ENCODE assay signal across 15 cellular contexts in the genomic region with DNA sequence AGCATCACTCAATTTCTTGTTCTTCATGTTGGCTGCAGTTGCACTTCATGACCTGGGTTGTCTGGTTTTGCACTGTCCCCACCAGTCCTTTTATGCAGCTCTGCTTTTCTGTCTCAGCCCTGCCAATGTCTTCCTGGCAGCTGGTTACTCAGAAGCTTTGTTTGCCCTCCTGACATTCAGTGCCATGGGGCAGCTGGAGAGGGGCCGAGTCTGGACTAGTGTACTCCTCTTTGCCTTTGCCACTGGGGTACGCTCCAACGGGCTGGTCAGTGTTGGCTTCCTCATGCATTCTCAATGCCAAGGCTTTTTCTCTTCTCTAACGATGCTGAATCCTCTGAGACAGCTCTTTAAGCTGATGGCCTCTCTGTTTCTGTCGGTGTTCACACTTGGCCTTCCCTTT. TPM values are rescaled to one million over a fixed set of nuclear protein-coding genes. Genes with fewer than 3 reads are reported as not detected.
DNase-seq lines count a peak whose midpoint lies in the region; ATAC-seq and TF ChIP-seq lines count a peak whose summit lies in the region.
"Had no signal": no experiment of that assay in that cellular context is flagged by ENCODE, and none has a peak within 500 bp of the region (broad histone marks: within the 10 kb centered on the region; RNA-seq: fewer than 3 reads in every experiment).

No MANE protein-coding gene starts in this region.

- DNase-seq in Right ventricle myocardium inferior (ENCODE audit: missing footprints): peak; percentile 50
- DNase-seq in left ventricle myocardium inferior: no peak
- no peak for DNase-seq in activated CD8-positive, alpha-beta T cell treated with anti-CD3 and anti-CD28 coated beads for 36 hours
- no peak for DNase-seq in effector memory CD8-positive, alpha-beta T cell
- DNase-seq in NCI-H146 (lab: John Stamatoyannopoulos, UW): no peak
- no peak for DNase-seq in spleen
- DNase-seq: GM23248, NCI-H1105 treated with DMSO at 0.1 percent for 48 hours, NCI-H187, NCI-H345, NCI-H526 treated with DMSO at 0.1 percent for 48 hours, PC-3 had no signal

- no peak overlapping the region for H3K27ac ChIP-seq in left ventricle myocardium inferior (replicated peaks)
- H3K27ac ChIP-seq in spleen: no peak overlapping the region
- H3K27ac ChIP-seq: GM23248, SJSA1 had no signal

- POLR2A ChIA-PET in activated CD8-positive, alpha-beta T cell treated with anti-CD3 and anti-CD28 coated beads for 36 hours (lab: Charles Lee): interaction anchor here (0.8 to 1.4 kb wide), 5 partner anchors 15 to 101 kb away, joined by 3 to 6 read pairs (median 4); no protein-coding TSS in a partner anchor

- H3K27me3 Mint-ChIP-seq in activated CD8-positive, alpha-beta T cell treated with anti-CD3 and anti-CD28 coated beads for 36 hours: no peaks in the 10 kb centered on the region
- H3K27me3 Mint-ChIP-seq in effector memory CD8-positive, alpha-beta T cell: no peaks in the 10 kb centered on the region

- H3K4me1 ChIP-seq in left ventricle myocardium inferior (peaks cover 61% of the 10 kb centered on the region), spleen (peaks cover 2 to 46% (median 19%) of the 10 kb centered on the region in 6 donors)

- TF ChIP-seq CTCF in left ventricle myocardium inferior (IDR thresholded peaks at IDR 0.05; ENCODE audit: borderline replicate concordance) (no peak), spleen (IDR thresholded peaks at IDR 0.05 in 8 of 11, conservative IDR thresholded peaks at IDR 0.05 in 3 of 11) (no peak)
- TF ChIP-seq CTCF in activated CD8-positive, alpha-beta T cell treated with anti-CD3 and anti-CD28 coated beads for 36 hours (IDR thresholded peaks at IDR 0.05): no peak

- no peaks in the 10 kb centered on the region for H3K9me3 Mint-ChIP-seq in activated CD8-positive, alpha-beta T cell treated with anti-CD3 and anti-CD28 coated beads for 36 hours
- no peaks in the 10 kb centered on the region for H3K9me3 Mint-ChIP-seq in effector memory CD8-positive, alpha-beta T cell

- H3K27me3 ChIP-seq in left ventricle myocardium inferior (ENCODE audit: low read depth) (no peaks in the 10 kb centered on the region), spleen (replicated peaks in 1 of 7) (no peaks in the 10 kb centered on the region)
- H3K27me3 ChIP-seq: SJSA1 had no signal

- H3K36me3 ChIP-seq in left ventricle myocardium inferior: peaks cover 19% of the 10 kb centered on the region
- H3K36me3 ChIP-seq in spleen: peaks cover 0 to 78% (median 16%) of the 10 kb centered on the region in 6 donors

- peaks cover 53% of the 10 kb centered on the region for H3K36me3 Mint-ChIP-seq in activated CD8-positive, alpha-beta T cell treated with anti-CD3 and anti-CD28 coated beads for 36 hours (ENCODE audit: low read depth)
- H3K36me3 Mint-ChIP-seq in effector memory CD8-positive, alpha-beta T cell (ENCODE audit: insufficient read depth): peaks cover 43% of the 10 kb centered on the region

- H3K27ac Mint-ChIP-seq in activated CD8-positive, alpha-beta T cell treated with anti-CD3 and anti-CD28 coated beads for 36 hours: peak overlapping the region; percentile 40
- H3K27ac Mint-ChIP-seq in effector memory CD8-positive, alpha-beta T cell: peak overlapping the region; percentile 3 to 18

- peaks cover 55% of the 10 kb centered on the region for H3K4me1 Mint-ChIP-seq in activated CD8-positive, alpha-beta T cell treated with anti-CD3 and anti-CD28 coated beads for 36 hours (ENCODE audit: low read depth)
- peaks cover 29 to 36% of the 10 kb centered on the region in 2 donors for H3K4me1 Mint-ChIP-seq in effector memory CD8-positive, alpha-beta T cell (ENCODE audit: low read depth in 2 of 2)

- TF ChIP-seq POLR2A in spleen (IDR thresholded peaks at IDR 0.05): no peak

- H3K4me3 ChIP-seq in left ventricle myocardium inferior: no peak overlapping the region
- no peak overlapping the region for H3K4me3 ChIP-seq in spleen
- H3K4me3 ChIP-seq: GM23248, SJSA1 had no signal

- ATAC-seq in Right ventricle myocardium inferior (no peak), GM19035 (IDR thresholded peaks at IDR 0.05; ENCODE audit: unreplicated experiment) (no peak)
- ATAC-seq in activated CD8-positive, alpha-beta T cell treated with anti-CD3 and anti-CD28 coated beads for 36 hours: no peak
- no peak for ATAC-seq in effector memory CD8-positive, alpha-beta T cell (replicated peaks)
- ATAC-seq: HCT116, PC-3 had no signal

- H3K9me3 ChIP-seq in left ventricle myocardium inferior (replicated peaks): no peaks in the 10 kb centered on the region
- H3K9me3 ChIP-seq in spleen: no peaks in the 10 kb centered on the region
- H3K9me3 ChIP-seq: SJSA1 had no signal

- no peak overlapping the region for H3K4me3 Mint-ChIP-seq in activated CD8-positive, alpha-beta T cell treated with anti-CD3 and anti-CD28 coated beads for 36 hours
- H3K4me3 Mint-ChIP-seq in effector memory CD8-positive, alpha-beta T cell: no peak overlapping the region

- intact Hi-C loops in Right ventricle myocardium inferior (cut with DNase I): no loop called here
- intact Hi-C loops in left ventricle myocardium inferior (cut with micrococcal nuclease): no loop called here
- intact Hi-C loops in activated CD8-positive, alpha-beta T cell treated with anti-CD3 and anti-CD28 coated beads for 36 hours (cut with micrococcal nuclease): no loop called here
- intact Hi-C loops in spleen (cut with DNase I; ENCODE audit: low total_unique reads): loop anchor here (5.0 kb wide), 1 partner anchor 192 kb away; no protein-coding TSS in a partner anchor

- 88 to 97% (median 92%) methylated on average over 5 of the region's 5 CpGs for WGBS in spleen, 5 donors

- CTCF ChIA-PET in activated CD8-positive, alpha-beta T cell treated with anti-CD3 and anti-CD28 coated beads for 36 hours (lab: Charles Lee): interaction anchor here (0.8 to 9.3 kb wide), 2 partner anchors 16 to 74 kb away, joined by 3 to 82 read pairs; no protein-coding TSS in a partner anchor

RNA-seq across cellular contexts. Expression of a gene that starts 6.6 kb away (rescaled TPM):
- total RNA-seq in Right ventricle myocardium inferior (6.1 TPM), left ventricle myocardium inferior (5.6 TPM), spleen (10 to 100 TPM in 6 of 7 donors, 1 to 10 TPM in 1; 8.1 to 21.8 (median 12.5) TPM)
- 10 to 100 TPM; 21.2 to 23.9 TPM for total RNA-seq in activated CD8-positive, alpha-beta T cell treated with anti-CD3 and anti-CD28 coated beads for 36 hours
- 1 to 10 TPM; 4.8 to 6.6 (median 5.2) TPM for polyA plus RNA-seq in spleen

RNA-seq across cellular contexts. Expression of a gene that starts 32.1 kb away (rescaled TPM):
- total RNA-seq in Right ventricle myocardium inferior (17.7 TPM), left ventricle myocardium inferior (11.8 TPM), spleen (10 to 100 TPM; 41.6 to 80.4 (median 54.4) TPM)
- total RNA-seq in activated CD8-positive, alpha-beta T cell treated with anti-CD3 and anti-CD28 coated beads for 36 hours: 10 to 100 TPM; 55.0 to 61.3 TPM
- polyA plus RNA-seq in spleen: 10 to 100 TPM in 1 of 3 donors, 1 to 10 TPM in 2; 6.2 to 22.0 (median 8.9) TPM
